ENCODE assay signal across 26 cellular contexts in genomic region chrX:11412715-11413623, GRCh38.
DNase-seq lines count a peak whose midpoint lies in the region; ATAC-seq, FAIRE-seq and TF ChIP-seq lines count a peak whose summit lies in the region.
"Had no signal": no experiment of that assay in that cellular context is flagged by ENCODE, and none has a peak within 500 bp of the region (broad histone marks: within the 10 kb centered on the region; RNA-seq: fewer than 3 reads in every experiment).

No MANE protein-coding gene starts in this region.

- H3K27ac ChIP-seq in breast epithelium (no peak overlapping the region), astrocyte (ENCODE audit: low read depth, low read length) (no peak overlapping the region), thyroid gland (no peak overlapping the region)
- H3K27ac ChIP-seq: 22Rv1, dorsolateral prefrontal cortex, Peyer's patch, prostate gland, vagina had no signal

- TF ChIP-seq POLR2A in breast epithelium (IDR thresholded peaks at IDR 0.05), result no peak
- TF ChIP-seq POLR2A in thyroid gland (IDR thresholded peaks at IDR 0.05), result no peak

- H3K4me1 Mint-ChIP-seq in MCF 10A (ENCODE audit: insufficient read depth, unreplicated experiment) (peaks cover 9% of the 10 kb centered on the region), astrocyte (ENCODE audit: low read depth, unreplicated experiment) (no peaks in the 10 kb centered on the region), glutamatergic neuron (ENCODE audit: low read depth, unreplicated experiment) (no peaks in the 10 kb centered on the region)
- no peaks in the 10 kb centered on the region for H3K4me1 Mint-ChIP-seq in activated CD4-positive, alpha-beta T cell treated with anti-CD3 and anti-CD28 coated beads for 36 hours
- H3K4me1 Mint-ChIP-seq: activated B cell treated with CpG ODN at 0.5 μM for 24 hours; CD4-positive, CD25-positive, alpha-beta regulatory T cell; central memory CD8-positive, alpha-beta T cell; stimulated activated naive CD8-positive, alpha-beta T cell treated with anti-CD3 and anti-CD28 coated beads, Interleukin-15, amount 100 ng/mL, for 72 hours had no signal

- CTCF ChIA-PET in MCF 10A (lab: Yijun Ruan, JAX), result no interaction called here
- CTCF ChIA-PET in activated CD4-positive, alpha-beta T cell treated with anti-CD3 and anti-CD28 coated beads for 36 hours (lab: Charles Lee), result no interaction called here

- H3K4me1 ChIP-seq in breast epithelium (no peaks in the 10 kb centered on the region), astrocyte (ENCODE audit: insufficient read depth, low read length) (no peaks in the 10 kb centered on the region), thyroid gland (no peaks in the 10 kb centered on the region)
- H3K4me1 ChIP-seq: Peyer's patch, prostate gland, vagina had no signal

- H3K27me3 Mint-ChIP-seq in MCF 10A (ENCODE audit: insufficient read depth, unreplicated experiment) (no peaks in the 10 kb centered on the region), astrocyte (ENCODE audit: low read depth, unreplicated experiment) (no peaks in the 10 kb centered on the region), glutamatergic neuron (ENCODE audit: unreplicated experiment) (no peaks in the 10 kb centered on the region)
- peaks cover 5% of the 10 kb centered on the region for H3K27me3 Mint-ChIP-seq in activated CD4-positive, alpha-beta T cell treated with anti-CD3 and anti-CD28 coated beads for 36 hours
- H3K27me3 Mint-ChIP-seq: activated B cell treated with CpG ODN at 0.5 μM for 24 hours; central memory CD8-positive, alpha-beta T cell; stimulated activated naive CD8-positive, alpha-beta T cell treated with anti-CD3 and anti-CD28 coated beads, Interleukin-15, amount 100 ng/mL, for 72 hours had no signal

- H3K36me3 ChIP-seq in breast epithelium (no peaks in the 10 kb centered on the region), astrocyte (ENCODE audit: insufficient read depth, low read length) (no peaks in the 10 kb centered on the region), thyroid gland (no peaks in the 10 kb centered on the region)
- H3K36me3 ChIP-seq: Peyer's patch, prostate gland, vagina had no signal

- WGBS in thyroid gland, 2 donors, result 67 to 70% methylated on average over 9 to 10 of the region's 10 CpGs

- no peak overlapping the region for H3K9ac ChIP-seq in astrocyte (ENCODE audit: low read length)

- no peaks in the 10 kb centered on the region for H3K9me3 Mint-ChIP-seq in MCF 10A (ENCODE audit: unreplicated experiment)
- no peaks in the 10 kb centered on the region for H3K9me3 Mint-ChIP-seq in astrocyte (ENCODE audit: unreplicated experiment)
- no peaks in the 10 kb centered on the region for H3K9me3 Mint-ChIP-seq in activated CD4-positive, alpha-beta T cell treated with anti-CD3 and anti-CD28 coated beads for 36 hours (ENCODE audit: low read depth)
- H3K9me3 Mint-ChIP-seq in glutamatergic neuron (ENCODE audit: unreplicated experiment), result no peaks in the 10 kb centered on the region
- H3K9me3 Mint-ChIP-seq: activated B cell treated with CpG ODN at 0.5 μM for 24 hours; activated T-cell treated with anti-CD3 and anti-CD28 coated beads, Interleukin-2, amount 50 U/mL, for 72 hours; central memory CD8-positive, alpha-beta T cell; stimulated activated naive CD8-positive, alpha-beta T cell treated with anti-CD3 and anti-CD28 coated beads, Interleukin-15, amount 100 ng/mL, for 72 hours had no signal

- H3K4me3 Mint-ChIP-seq in MCF 10A (ENCODE audit: unreplicated experiment) (no peak overlapping the region), astrocyte (ENCODE audit: unreplicated experiment) (no peak overlapping the region), glutamatergic neuron (ENCODE audit: unreplicated experiment) (no peak overlapping the region)
- H3K4me3 Mint-ChIP-seq in activated CD4-positive, alpha-beta T cell treated with anti-CD3 and anti-CD28 coated beads for 36 hours, result no peak overlapping the region
- H3K4me3 Mint-ChIP-seq: activated B cell treated with CpG ODN at 0.5 μM for 24 hours; activated T-cell treated with anti-CD3 and anti-CD28 coated beads, Interleukin-2, amount 50 U/mL, for 72 hours; CD4-positive, CD25-positive, alpha-beta regulatory T cell; central memory CD8-positive, alpha-beta T cell; stimulated activated naive CD8-positive, alpha-beta T cell treated with anti-CD3 and anti-CD28 coated beads, Interleukin-15, amount 100 ng/mL, for 72 hours had no signal

- H2AFZ ChIP-seq in astrocyte (ENCODE audit: low read depth, low read length), result no peak overlapping the region

- FAIRE-seq in astrocyte (lab: Jason Lieb, UNC), result peak; percentile 90

- H3K4me3 ChIP-seq in breast epithelium, result no peak overlapping the region
- no peak overlapping the region for H3K4me3 ChIP-seq in astrocyte (ENCODE audit: insufficient read depth, low read depth, low read length)
- no peak overlapping the region for H3K4me3 ChIP-seq in fibroblast of mammary gland (ENCODE audit: control insufficient read depth, low read depth, low read length)
- H3K4me3 ChIP-seq in thyroid gland (replicated peaks in 1 of 3), result no peak overlapping the region
- H3K4me3 ChIP-seq: dorsolateral prefrontal cortex, Peyer's patch, prostate gland, vagina had no signal

- no peak for TF ChIP-seq CTCF in MCF 10A (IDR thresholded peaks at IDR 0.05; ENCODE audit: unreplicated experiment)
- TF ChIP-seq CTCF in breast epithelium (IDR thresholded peaks at IDR 0.05), result no peak
- no peak for TF ChIP-seq CTCF in astrocyte (IDR thresholded peaks at IDR 0.05; ENCODE audit: insufficient read depth, low read depth, low read length)
- no peak for TF ChIP-seq CTCF in fibroblast of mammary gland (conservative IDR thresholded peaks at IDR 0.05; ENCODE audit: control insufficient read depth, insufficient read depth, low read depth, low read length)
- TF ChIP-seq CTCF in thyroid gland (IDR thresholded peaks at IDR 0.05), result no peak
- no peak for TF ChIP-seq CTCF in glutamatergic neuron (IDR thresholded peaks at IDR 0.05; ENCODE audit: partially characterized antibody, unreplicated experiment)

- POLR2A ChIA-PET in MCF 10A (lab: Yijun Ruan, JAX), result no interaction called here
- POLR2A ChIA-PET in activated CD4-positive, alpha-beta T cell treated with anti-CD3 and anti-CD28 coated beads for 36 hours (lab: Charles Lee), result no interaction called here

- H3K9me3 ChIP-seq in breast epithelium (no peaks in the 10 kb centered on the region), astrocyte (ENCODE audit: insufficient read depth, low read depth, low read length) (no peaks in the 10 kb centered on the region), thyroid gland (no peaks in the 10 kb centered on the region)
- H3K9me3 ChIP-seq: Peyer's patch, prostate gland, vagina had no signal

- intact Hi-C loops in MCF 10A (cut with micrococcal nuclease), result no loop called here
- intact Hi-C loops in breast epithelium (cut with DNase I; ENCODE audit: low total_unique reads), result no loop called here
- intact Hi-C loops in thyroid gland (cut with DNase I), result no loop called here
- intact Hi-C loops in activated CD4-positive, alpha-beta T cell treated with anti-CD3 and anti-CD28 coated beads for 36 hours (cut with DNase I, micrococcal nuclease), result no loop called here

- H4K20me1 ChIP-seq in astrocyte (ENCODE audit: insufficient read depth, low read length), result no peaks in the 10 kb centered on the region

- no TSS peak for BruUV-seq in MCF 10A (replicated peaks; lab: Mats Ljungman, UMichigan)

- H3K27me3 ChIP-seq in breast epithelium (peaks cover 0 to 14% of the 10 kb centered on the region in 2 donors), astrocyte (ENCODE audit: insufficient read depth, low read length) (no peaks in the 10 kb centered on the region), thyroid gland (no peaks in the 10 kb centered on the region)
- H3K27me3 ChIP-seq: Peyer's patch, vagina had no signal

- DNase-seq in MCF 10A (ENCODE audit: unreplicated experiment) (peak; percentile 20), breast epithelium (ENCODE audit: low spot score in 2 of 2) (no peak), astrocyte (ENCODE audit: low read depth) (peak; percentile 35), fibroblast of mammary gland (ENCODE audit: low read depth) (peak; percentile 38), thyroid gland (peak; percentile 9 to 24), glutamatergic neuron (no peak), DMS53 treated with DMSO at 0.1 percent for 48 hours (lab: John Stamatoyannopoulos, UW; ENCODE audit: unreplicated experiment) (no peak)
- DNase-seq in activated CD4-positive, alpha-beta T cell treated with anti-CD3 and anti-CD28 coated beads for 36 hours, result no peak
- DNase-seq: activated B cell treated with CpG ODN at 0.5 μM for 24 hours; activated CD4-positive, alpha-beta T cell treated with anti-CD3 and anti-CD28 coated beads, Interleukin-2, amount 50 U/mL, for 4 hours; activated naive CD4-positive, alpha-beta T cell treated with Interleukin-2 at 50 U/mL for 16 hours; activated T-cell treated with anti-CD3 and anti-CD28 coated beads, Interleukin-2, amount 50 U/mL, for 72 hours; CD4-positive, CD25-positive, alpha-beta regulatory T cell; DMS 273 treated with DMSO at 0.1 percent for 48 hours; dorsolateral prefrontal cortex; NCI-H2029; NCI-H526; Peyer's patch; SHP77 treated with DMSO at 0.1 percent for 48 hours; stimulated activated naive CD8-positive, alpha-beta T cell treated with anti-CD3 and anti-CD28 coated beads, Interleukin-15, amount 100 ng/mL, for 72 hours; T-helper 9 cell had no signal

- H3K27ac Mint-ChIP-seq in MCF 10A (ENCODE audit: low read depth, unreplicated experiment) (no peak overlapping the region), astrocyte (ENCODE audit: unreplicated experiment) (no peak overlapping the region), glutamatergic neuron (ENCODE audit: unreplicated experiment) (no peak overlapping the region)
- H3K27ac Mint-ChIP-seq in activated CD4-positive, alpha-beta T cell treated with anti-CD3 and anti-CD28 coated beads for 36 hours, result no peak overlapping the region
- H3K27ac Mint-ChIP-seq: activated B cell treated with CpG ODN at 0.5 μM for 24 hours; activated T-cell treated with anti-CD3 and anti-CD28 coated beads, Interleukin-2, amount 50 U/mL, for 72 hours; CD4-positive, CD25-positive, alpha-beta regulatory T cell; stimulated activated naive CD8-positive, alpha-beta T cell treated with anti-CD3 and anti-CD28 coated beads, Interleukin-15, amount 100 ng/mL, for 72 hours had no signal

- H3K4me2 ChIP-seq in astrocyte (ENCODE audit: low read length), result no peak overlapping the region

- H3K36me3 Mint-ChIP-seq in MCF 10A (ENCODE audit: insufficient read depth, unreplicated experiment) (peaks cover 3% of the 10 kb centered on the region), astrocyte (ENCODE audit: low read depth, unreplicated experiment) (no peaks in the 10 kb centered on the region), glutamatergic neuron (ENCODE audit: unreplicated experiment) (no peaks in the 10 kb centered on the region)
- no peaks in the 10 kb centered on the region for H3K36me3 Mint-ChIP-seq in activated CD4-positive, alpha-beta T cell treated with anti-CD3 and anti-CD28 coated beads for 36 hours (ENCODE audit: low read depth)
- H3K36me3 Mint-ChIP-seq: CD4-positive, CD25-positive, alpha-beta regulatory T cell had no signal

- no peaks in the 10 kb centered on the region for H3K79me2 ChIP-seq in astrocyte (ENCODE audit: insufficient read depth, low read length)

- ATAC-seq in activated CD4-positive, alpha-beta T cell treated with anti-CD3 and anti-CD28 coated beads for 36 hours, result no peak
- ATAC-seq: activated T-cell treated with anti-CD3 and anti-CD28 coated beads, Interleukin-2, amount 50 U/mL, for 72 hours; left lobe of liver; stimulated activated naive CD8-positive, alpha-beta T cell treated with anti-CD3 and anti-CD28 coated beads, Interleukin-15, amount 100 ng/mL, for 72 hours had no signal

Comparison
In these comparisons a context has a peak if more than half of its experiments do, and no peak if none do; other contexts are left out.
1. DNase-seq: peak in MCF 10A (single experiment), astrocyte (single experiment), fibroblast of mammary gland (single experiment) and thyroid gland (2 of 2); none in breast epithelium (0 of 2), activated CD4-positive, alpha-beta T cell treated with anti-CD3 and anti-CD28 coated beads for 36 hours (single experiment), glutamatergic neuron (single experiment) and DMS53 treated with DMSO at 0.1 percent for 48 hours (single experiment).